In genomic region chr7:139659922-139660316, GRCh38 we compare ENCODE assay signal across 19 cellular contexts.
A peak's percentile ranks its signal among the peaks of the same experiment; 100 is the strongest.
DNase-seq lines count a peak whose midpoint lies in the region; ATAC-seq, FAIRE-seq and TF ChIP-seq lines count a peak whose summit lies in the region.
"Had no signal": no experiment of that assay in that cellular context is flagged by ENCODE, and none has a peak within 500 bp of the region (broad histone marks: within the 10 kb centered on the region; RNA-seq: fewer than 3 reads in every experiment).

No MANE protein-coding gene starts in this region.

- H2AFZ ChIP-seq in HepG2 (ENCODE audit: low read length): no peak overlapping the region

- no peak for DNase-seq in CD4-positive, alpha-beta T cell
- DNase-seq in body of pancreas: peak in 3 of 4 donors; percentile 37 to 78 (median 46)
- DNase-seq in HepG2 (ENCODE audit: low spot score): peak; percentile 56
- no peak for DNase-seq in psoas muscle
- DNase-seq in activated T-cell treated with anti-CD3 and anti-CD28 coated beads, Interleukin-2, amount 50 U/mL, for 1 hour: no peak
- no peak for DNase-seq in NCI-H226
- DNase-seq: activated naive CD8-positive, alpha-beta T cell treated with anti-CD3 and anti-CD28 coated beads, Interleukin-2, amount 50 U/mL, for 24 hours; Caco-2; MG63; NCI-H1694 treated with DMSO at 0.1 percent for 48 hours; NCI-H446 treated with DMSO at 0.1 percent for 48 hours; right cardiac atrium had no signal

- peak; percentile 8 for FAIRE-seq in HepG2 (lab: Jason Lieb, UNC)

- no peak for ATAC-seq in CD4-positive, alpha-beta T cell (ENCODE audit: poor library complexity)
- ATAC-seq in body of pancreas (peak; percentile 83), HepG2 (peak; percentile 21; the same call in 2 of the 3 replicates), psoas muscle (no peak), HG03571 (IDR thresholded peaks at IDR 0.05; ENCODE audit: unreplicated experiment) (no peak), GM19324 (IDR thresholded peaks at IDR 0.05; ENCODE audit: low FRiP score, unreplicated experiment) (no peak)
- ATAC-seq: activated naive CD8-positive, alpha-beta T cell treated with anti-CD3 and anti-CD28 coated beads, Interleukin-2, amount 50 U/mL, for 24 hours had no signal

- no peaks in the 10 kb centered on the region for H3K9me3 ChIP-seq in CD4-positive, alpha-beta T cell (ENCODE audit: control insufficient read depth, low read length)
- no peaks in the 10 kb centered on the region for H3K9me3 ChIP-seq in body of pancreas
- H3K9me3 ChIP-seq in HepG2 (ENCODE audit: low read length): no peaks in the 10 kb centered on the region
- no peaks in the 10 kb centered on the region for H3K9me3 ChIP-seq in psoas muscle
- H3K9me3 ChIP-seq: Caco-2, MG63 had no signal

- H3K36me3 ChIP-seq in body of pancreas (replicated peaks in 1 of 2; ENCODE audit: insufficient read depth in 1 of 2, low read depth in 2 of 2) (no peaks in the 10 kb centered on the region), HepG2 (replicated peaks in 1 of 2; ENCODE audit: control insufficient read depth in 1 of 2, insufficient read depth in 2 of 2, low read length in 2 of 2) (peaks cover 4 to 12% of the 10 kb centered on the region in 2 experiments), psoas muscle (ENCODE audit: insufficient read depth in 1 of 2, low read depth in 1 of 2) (peaks cover 0 to 5% of the 10 kb centered on the region in 2 donors)
- H3K36me3 ChIP-seq: MG63 had no signal

- H3K9ac ChIP-seq in HepG2 (ENCODE audit: insufficient read depth, low read depth, low read length): peak overlapping the region; percentile 48

- TF ChIP-seq POLR2A in body of pancreas (IDR thresholded peaks at IDR 0.05) (no peak), HepG2 (IDR thresholded peaks at IDR 0.05; ENCODE audit: insufficient read depth in 1 of 2, low read depth in 2 of 2, low read length in 2 of 2) (no peak)

- peak in 1 of 2 experiments; percentile 35; a peak in 1 of 4 replicates for TF ChIP-seq EP300 in HepG2 (IDR thresholded peaks at IDR 0.05; ENCODE audit: low read depth in 2 of 2, low read length in 2 of 2)
- TF ChIP-seq EP300 in HepG2 (CRISPR knock-in tag; IDR thresholded peaks at IDR 0.05; ENCODE audit: borderline replicate concordance): no peak

- H3K4me1 ChIP-seq in body of pancreas (peaks cover 69% of the 10 kb centered on the region), HepG2 (ENCODE audit: insufficient read depth, low read length) (peaks cover 87% of the 10 kb centered on the region), psoas muscle (peaks cover 39% of the 10 kb centered on the region)

- H3K36me3 Mint-ChIP-seq in CD4-positive, alpha-beta T cell (ENCODE audit: low read depth): peaks cover 9% of the 10 kb centered on the region
- H3K36me3 Mint-ChIP-seq: WTC11 had no signal

- CTCF ChIA-PET in CD4-positive, alpha-beta T cell (lab: Charles Lee): interaction anchor here (1.0 to 1.8 kb wide), 2 partner anchors 11 to 14 kb away, joined by 3 to 7 read pairs; no protein-coding TSS in a partner anchor
- CTCF ChIA-PET in HepG2 (lab: Yijun Ruan, JAX; ENCODE audit: low intra/inter-chr PET ratio, low total read pairs): no interaction called here

- H3K27ac Mint-ChIP-seq in CD4-positive, alpha-beta T cell: peak overlapping the region; percentile 15
- H3K27ac Mint-ChIP-seq: activated naive CD8-positive, alpha-beta T cell treated with anti-CD3 and anti-CD28 coated beads, Interleukin-2, amount 50 U/mL, for 24 hours; activated T-helper 1 cell treated with anti-CD3 and anti-CD28 coated beads, Interleukin-12 subunit alpha, Interleukin-12 subunit beta, Interleukin-2, Interleukin-4 antibody, amounts not matched to agents 30 ng/mL and 10 ng/mL and 1 ng/mL, durations not matched to agents 14 hours and 24 hours and 36 hours; stimulated activated naive CD8-positive, alpha-beta T cell treated with anti-CD3 and anti-CD28 coated beads, Interleukin-15, Interleukin-2, amounts not matched to agents 100 ng/mL and 50 ng/mL, for 24 hours had no signal

- WGBS in body of pancreas, 2 donors: 13 to 16% methylated on average over 2 of the region's 2 CpGs
- 6% methylated on average over 2 of the region's 2 CpGs for WGBS in HepG2 (ENCODE audit: low lambda C conversion rate)
- 88 to 94% (median 92%) methylated on average over 2 of the region's 2 CpGs for WGBS in psoas muscle, 3 donors

- intact Hi-C loops in CD4-positive, alpha-beta T cell (cut with DNase I, micrococcal nuclease): no loop called here
- intact Hi-C loops in body of pancreas (cut with DNase I): no loop called here
- intact Hi-C loops in HepG2 (cut with micrococcal nuclease; ENCODE audit: unreplicated experiment): loop anchor here (1.0 to 10.0 kb wide), 2 partner anchors 15 to 85 kb away; no protein-coding TSS in a partner anchor
- intact Hi-C loops in psoas muscle (cut with DNase I): loop anchor here in 1 of 2 donors (5.0 kb wide), 1 partner anchor 32 kb away; no protein-coding TSS in a partner anchor

- peak overlapping the region; percentile 74 for H3K4me2 ChIP-seq in HepG2 (ENCODE audit: low read depth, low read length)

- H3K27ac ChIP-seq in CD4-positive, alpha-beta T cell (ENCODE audit: low read depth, low read length): no peak overlapping the region
- H3K27ac ChIP-seq in body of pancreas: peak overlapping the region; percentile 51 to 86 (median 84)
- peak overlapping the region; percentile 84 for H3K27ac ChIP-seq in HepG2 (ENCODE audit: extremely low read length, insufficient read depth, low read length)
- peak overlapping the region; percentile 58 for H3K27ac ChIP-seq in psoas muscle

- no peak overlapping the region for H3K4me3 ChIP-seq in body of pancreas
- peak overlapping the region in 1 of 3 experiments; percentile 49; a peak in 1 of 6 replicates for H3K4me3 ChIP-seq in HepG2 (replicated peaks in 1 of 3; ENCODE audit: insufficient read depth in 1 of 3, low read depth in 2 of 3, low read length in 3 of 3)
- no peak overlapping the region for H3K4me3 ChIP-seq in psoas muscle
- H3K4me3 ChIP-seq: lung, MG63 had no signal

- no peaks in the 10 kb centered on the region for H4K20me1 ChIP-seq in HepG2 (ENCODE audit: insufficient read depth, low read length)

- H3K27me3 ChIP-seq in CD4-positive, alpha-beta T cell (ENCODE audit: control insufficient read depth, insufficient read depth, low read length): no peaks in the 10 kb centered on the region
- H3K27me3 ChIP-seq in body of pancreas: no peaks in the 10 kb centered on the region
- H3K27me3 ChIP-seq in HepG2 (ENCODE audit: control insufficient read depth in 1 of 2, insufficient read depth in 2 of 2, low read length in 2 of 2): no peaks in the 10 kb centered on the region
- H3K27me3 ChIP-seq in psoas muscle (ENCODE audit: insufficient read depth in 3 of 3, low read length in 2 of 3): no peaks in the 10 kb centered on the region
- H3K27me3 ChIP-seq: foreskin keratinocyte, MG63 had no signal

- in situ Hi-C loops in HepG2 (cut with HindIII; ENCODE audit: extremely low pct_ligation_motif_present, low pct_unique_long_range_greater_than_20kb): no loop called here

- no peaks in the 10 kb centered on the region for H3K9me3 Mint-ChIP-seq in CD4-positive, alpha-beta T cell
- H3K9me3 Mint-ChIP-seq: activated naive CD8-positive, alpha-beta T cell treated with anti-CD3 and anti-CD28 coated beads, Interleukin-2, amount 50 U/mL, for 24 hours; activated T-helper 1 cell treated with anti-CD3 and anti-CD28 coated beads, Interleukin-12 subunit alpha, Interleukin-12 subunit beta, Interleukin-2, Interleukin-4 antibody, amounts not matched to agents 30 ng/mL and 10 ng/mL and 1 ng/mL, durations not matched to agents 14 hours and 24 hours and 36 hours; stimulated activated naive CD8-positive, alpha-beta T cell treated with anti-CD3 and anti-CD28 coated beads, Interleukin-15, Interleukin-2, amounts not matched to agents 100 ng/mL and 50 ng/mL, for 24 hours; WTC11 had no signal

- peaks cover 70% of the 10 kb centered on the region for H3K4me1 Mint-ChIP-seq in CD4-positive, alpha-beta T cell (ENCODE audit: low read depth)

- no peak overlapping the region for H3K4me3 Mint-ChIP-seq in CD4-positive, alpha-beta T cell
- H3K4me3 Mint-ChIP-seq: activated naive CD8-positive, alpha-beta T cell treated with anti-CD3 and anti-CD28 coated beads, Interleukin-2, amount 50 U/mL, for 24 hours; activated T-helper 1 cell treated with anti-CD3 and anti-CD28 coated beads, Interleukin-12 subunit alpha, Interleukin-12 subunit beta, Interleukin-2, Interleukin-4 antibody, amounts not matched to agents 30 ng/mL and 10 ng/mL and 1 ng/mL, durations not matched to agents 14 hours and 24 hours and 36 hours; stimulated activated naive CD8-positive, alpha-beta T cell treated with anti-CD3 and anti-CD28 coated beads, Interleukin-15, Interleukin-2, amounts not matched to agents 100 ng/mL and 50 ng/mL, for 24 hours; WTC11 had no signal

- POLR2A ChIA-PET in CD4-positive, alpha-beta T cell (lab: Charles Lee): interaction anchor here (1.1 to 1.4 kb wide), 2 partner anchors 11 to 268 kb away, joined by 3 read pairs; no protein-coding TSS in a partner anchor
- POLR2A ChIA-PET in HepG2 (lab: Yijun Ruan, JAX): interaction anchor here (0.9 to 1.3 kb wide), 6 partner anchors 9 to 81 kb away, joined by 3 to 9 read pairs (median 4); no protein-coding TSS in a partner anchor

- H3K79me2 ChIP-seq in HepG2 (ENCODE audit: insufficient read depth, low read length): peaks cover 12% of the 10 kb centered on the region

- no peak for TF ChIP-seq RAD21 in HepG2 (CRISPR knock-in tag; IDR thresholded peaks at IDR 0.05)

- no peak for TF ChIP-seq CTCF in CD4-positive, alpha-beta T cell (IDR thresholded peaks at IDR 0.05)
- TF ChIP-seq CTCF in body of pancreas (IDR thresholded peaks at IDR 0.05) (peak in 1 of 7 experiments; percentile 13), HepG2 (CRISPR knock-in tag; IDR thresholded peaks at IDR 0.05) (no peak), psoas muscle (IDR thresholded peaks at IDR 0.05) (no peak)

- no TSS peak for BruUV-seq in HepG2 (replicated peaks; lab: Mats Ljungman, UMichigan)

- no peaks in the 10 kb centered on the region for H3K27me3 Mint-ChIP-seq in CD4-positive, alpha-beta T cell
- H3K27me3 Mint-ChIP-seq: activated naive CD8-positive, alpha-beta T cell treated with anti-CD3 and anti-CD28 coated beads, Interleukin-2, amount 50 U/mL, for 24 hours; stimulated activated naive CD8-positive, alpha-beta T cell treated with anti-CD3 and anti-CD28 coated beads, Interleukin-15, Interleukin-2, amounts not matched to agents 100 ng/mL and 50 ng/mL, for 24 hours had no signal

TF ChIP-seq in HepG2, 621 proteins besides CTCF, POLR2A, EP300 and RAD21 (continues in another document):
- TF ChIP-seq ZNF746 (CRISPR knock-in tag; IDR thresholded peaks at IDR 0.05): no peak
- TF ChIP-seq, protein P1, sequence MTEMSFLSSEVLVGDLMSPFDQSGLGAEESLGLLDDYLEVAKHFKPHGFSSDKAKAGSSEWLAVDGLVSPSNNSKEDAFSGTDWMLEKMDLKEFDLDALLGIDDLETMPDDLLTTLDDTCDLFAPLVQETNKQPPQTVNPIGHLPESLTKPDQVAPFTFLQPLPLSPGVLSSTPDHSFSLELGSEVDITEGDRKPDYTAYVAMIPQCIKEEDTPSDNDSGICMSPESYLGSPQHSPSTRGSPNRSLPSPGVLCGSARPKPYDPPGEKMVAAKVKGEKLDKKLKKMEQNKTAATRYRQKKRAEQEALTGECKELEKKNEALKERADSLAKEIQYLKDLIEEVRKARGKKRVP (CRISPR knock-in tag; IDR thresholded peaks at IDR 0.05): 0 out of 4 replicates have a peak, but pooled peaks of 1 of the 2 experiments have one; percentile 9
- no peak for TF ChIP-seq ZNF891 (CRISPR knock-in tag; IDR thresholded peaks at IDR 0.05)
- no peak for TF ChIP-seq ZNF879 (CRISPR knock-in tag; IDR thresholded peaks at IDR 0.05)

Comparison
In these comparisons a context has a peak if more than half of its experiments do, and no peak if none do; other contexts are left out.
1. ATAC-seq: peak in body of pancreas (single experiment) and HepG2 (single experiment); none in CD4-positive, alpha-beta T cell (single experiment), psoas muscle (0 of 4), HG03571 (single experiment) and GM19324 (single experiment).
2. DNase-seq: peak in body of pancreas (3 of 4) and HepG2 (single experiment); none in CD4-positive, alpha-beta T cell (0 of 10), psoas muscle (0 of 2), activated T-cell treated with anti-CD3 and anti-CD28 coated beads, Interleukin-2, amount 50 U/mL, for 1 hour (single experiment) and NCI-H226 (single experiment).